ENCODE assay signal across 21 cellular contexts in genomic region chr7:113200281-113200680, GRCh38.
"Had no signal": no experiment of that assay in that cellular context is flagged by ENCODE, and none has a peak within 500 bp of the region (broad histone marks: within the 10 kb centered on the region; RNA-seq: fewer than 3 reads in every experiment).

No MANE protein-coding gene starts in this region.

- H3K36me3 ChIP-seq: colonic mucosa, gastrocnemius medialis, heart right ventricle, neural progenitor cell, pancreas, tibial nerve, upper lobe of right lung, vagina had no signal

- H3K27ac ChIP-seq: colonic mucosa, gastrocnemius medialis, heart right ventricle, neural progenitor cell, pancreas, testis, tibial nerve, upper lobe of right lung, vagina had no signal

- H3K9me3 ChIP-seq: colonic mucosa, gastrocnemius medialis, heart right ventricle, pancreas, testis, tibial nerve, upper lobe of right lung, vagina had no signal

- H3K4me3 ChIP-seq: colonic mucosa, gastrocnemius medialis, heart right ventricle, neural progenitor cell, pancreas, testis, tibial nerve, upper lobe of right lung, vagina had no signal

- H3K4me2 ChIP-seq: neural progenitor cell had no signal

- ATAC-seq: gastrocnemius medialis; heart right ventricle; left lobe of liver; natural killer cell; pancreas; right cardiac atrium; stimulated activated naive B cell treated with anti-CD40 and anti-IgM and Interleukin-4, amounts not matched to agents 10 μg/mL and 1 μg/mL and 100 μg/mL, for 72 hours; stimulated activated naive CD8-positive, alpha-beta T cell treated with anti-CD3 and anti-CD28 coated beads, Interleukin-15, amount 100 ng/mL, for 72 hours; upper lobe of right lung had no signal

- H2AFZ ChIP-seq: neural progenitor cell had no signal

- H3K4me1 ChIP-seq: colonic mucosa, heart right ventricle, neural progenitor cell, testis, tibial nerve, upper lobe of right lung, vagina had no signal

- DNase-seq: colonic mucosa; dermis blood vessel endothelial cell; gastrocnemius medialis; heart right ventricle; hypothalamus; islet precursor cell; natural killer cell; nucleus accumbens; pancreas; right cardiac atrium; stimulated activated CD4-positive, alpha-beta T cell treated with anti-CD3 and anti-CD28 coated beads, Interleukin-15, amount 100 ng/mL, for 24 hours; stimulated activated CD4-positive, alpha-beta T cell treated with anti-CD3 and anti-CD28 coated beads, Interleukin-1b, Interleukin-23, amount 100 ng/mL, for 48 hours; stimulated activated CD4-positive, alpha-beta T cell treated with anti-CD3 and anti-CD28 coated beads, Interleukin-4, amount 100 ng/mL, for 4 hours; stimulated activated naive B cell treated with anti-CD40 and anti-IgM and Interleukin-4, amounts not matched to agents 10 μg/mL and 1 μg/mL and 100 μg/mL, for 72 hours; stimulated activated naive CD8-positive, alpha-beta T cell treated with anti-CD3 and anti-CD28 coated beads, Interleukin-15, amount 100 ng/mL, for 72 hours; testis; upper lobe of right lung had no signal

- H3K9ac ChIP-seq: neural progenitor cell had no signal

- H3K27me3 ChIP-seq: colonic mucosa, gastrocnemius medialis, heart right ventricle, pancreas, testis, tibial nerve, upper lobe of right lung, vagina had no signal
